Comparison of ENCODE assay signal across 1 cellular context in the genomic region with DNA sequence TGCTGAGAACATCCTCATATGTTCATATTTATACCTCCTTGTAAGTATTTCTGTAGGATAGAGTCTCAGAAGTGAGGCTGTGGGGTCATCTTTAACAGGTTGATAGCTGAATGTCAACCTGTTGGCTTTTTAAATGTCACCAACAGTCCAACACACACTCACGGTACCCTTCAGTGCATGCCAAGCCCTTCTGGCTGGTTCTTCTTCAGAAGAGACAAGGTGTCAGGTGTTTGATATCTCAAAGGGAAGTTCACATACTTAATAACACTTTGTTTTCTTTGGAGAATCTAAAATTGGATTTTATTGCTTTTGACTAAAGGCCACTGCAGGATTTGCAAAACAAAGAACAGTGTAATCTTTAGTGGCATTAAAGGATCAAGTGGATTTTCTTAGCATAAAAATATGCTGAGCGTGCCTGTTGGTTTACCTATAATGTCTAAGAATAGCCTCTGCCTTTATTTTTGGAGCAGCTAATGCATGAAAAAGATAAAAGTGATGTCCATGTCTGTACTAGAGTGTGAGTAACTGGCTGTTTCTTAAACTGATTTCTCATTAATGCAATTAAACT.
TF ChIP-seq lines count a peak whose summit lies in the region.

No MANE protein-coding gene starts in this region.

TF ChIP-seq in GM12878, 131 proteins besides CTCF, POLR2A, EP300 and RAD21:
- TF ChIP-seq, protein P1, sequence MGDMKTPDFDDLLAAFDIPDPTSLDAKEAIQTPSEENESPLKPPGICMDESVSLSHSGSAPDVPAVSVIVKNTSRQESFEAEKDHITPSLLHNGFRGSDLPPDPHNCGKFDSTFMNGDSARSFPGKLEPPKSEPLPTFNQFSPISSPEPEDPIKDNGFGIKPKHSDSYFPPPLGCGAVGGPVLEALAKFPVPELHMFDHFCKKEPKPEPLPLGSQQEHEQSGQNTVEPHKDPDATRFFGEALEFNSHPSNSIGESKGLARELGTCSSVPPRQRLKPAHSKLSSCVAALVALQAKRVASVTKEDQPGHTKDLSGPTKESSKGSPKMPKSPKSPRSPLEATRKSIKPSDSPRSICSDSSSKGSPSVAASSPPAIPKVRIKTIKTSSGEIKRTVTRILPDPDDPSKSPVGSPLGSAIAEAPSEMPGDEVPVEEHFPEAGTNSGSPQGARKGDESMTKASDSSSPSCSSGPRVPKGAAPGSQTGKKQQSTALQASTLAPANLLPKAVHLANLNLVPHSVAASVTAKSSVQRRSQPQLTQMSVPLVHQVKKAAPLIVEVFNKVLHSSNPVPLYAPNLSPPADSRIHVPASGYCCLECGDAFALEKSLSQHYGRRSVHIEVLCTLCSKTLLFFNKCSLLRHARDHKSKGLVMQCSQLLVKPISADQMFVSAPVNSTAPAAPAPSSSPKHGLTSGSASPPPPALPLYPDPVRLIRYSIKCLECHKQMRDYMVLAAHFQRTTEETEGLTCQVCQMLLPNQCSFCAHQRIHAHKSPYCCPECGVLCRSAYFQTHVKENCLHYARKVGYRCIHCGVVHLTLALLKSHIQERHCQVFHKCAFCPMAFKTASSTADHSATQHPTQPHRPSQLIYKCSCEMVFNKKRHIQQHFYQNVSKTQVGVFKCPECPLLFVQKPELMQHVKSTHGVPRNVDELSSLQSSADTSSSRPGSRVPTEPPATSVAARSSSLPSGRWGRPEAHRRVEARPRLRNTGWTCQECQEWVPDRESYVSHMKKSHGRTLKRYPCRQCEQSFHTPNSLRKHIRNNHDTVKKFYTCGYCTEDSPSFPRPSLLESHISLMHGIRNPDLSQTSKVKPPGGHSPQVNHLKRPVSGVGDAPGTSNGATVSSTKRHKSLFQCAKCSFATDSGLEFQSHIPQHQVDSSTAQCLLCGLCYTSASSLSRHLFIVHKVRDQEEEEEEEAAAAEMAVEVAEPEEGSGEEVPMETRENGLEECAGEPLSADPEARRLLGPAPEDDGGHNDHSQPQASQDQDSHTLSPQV (IDR thresholded peaks at IDR 0.05): no peak
- no peak for TF ChIP-seq SUPT20H (IDR thresholded peaks at IDR 0.05; ENCODE audit: borderline replicate concordance, control insufficient read depth, low read depth, low read length)
- no peak for TF ChIP-seq TARDBP (IDR thresholded peaks at IDR 0.05; ENCODE audit: borderline replicate concordance)
- TF ChIP-seq CUX1 (IDR thresholded peaks at IDR 0.05; ENCODE audit: insufficient replicate concordance, low read depth, low read length): no peak
- no peak for TF ChIP-seq SPI1 (IDR thresholded peaks at IDR 0.05; ENCODE audit: borderline replicate concordance, insufficient read depth, low read depth, low read length)
- no peak for TF ChIP-seq MTA3 (IDR thresholded peaks at IDR 0.05; ENCODE audit: borderline replicate concordance, low read length)
- TF ChIP-seq ZNF207 (IDR thresholded peaks at IDR 0.05; ENCODE audit: borderline replicate concordance): no peak
- TF ChIP-seq STAT3 (IDR thresholded peaks at IDR 0.05; ENCODE audit: low read depth, low read length): no peak
- no peak for TF ChIP-seq CBX3 (IDR thresholded peaks at IDR 0.05; ENCODE audit: borderline replicate concordance, low read depth)
- no peak for TF ChIP-seq ZZZ3 (IDR thresholded peaks at IDR 0.05; ENCODE audit: control insufficient read depth, insufficient read length, low read depth)
- TF ChIP-seq WRNIP1 (IDR thresholded peaks at IDR 0.05; ENCODE audit: borderline replicate concordance, low read depth, low read length): no peak
- TF ChIP-seq SREBF1 (IDR thresholded peaks at IDR 0.05; ENCODE audit: low read length): no peak
- no peak for TF ChIP-seq USF2 (IDR thresholded peaks at IDR 0.05; ENCODE audit: borderline replicate concordance, low read depth, low read length)
- TF ChIP-seq ZNF24 (IDR thresholded peaks at IDR 0.05): no peak
- TF ChIP-seq HDAC6 (IDR thresholded peaks at IDR 0.05; ENCODE audit: unreplicated experiment): no peak
- no peak for TF ChIP-seq EGR1 (IDR thresholded peaks at IDR 0.05; ENCODE audit: borderline replicate concordance in 1 of 2, low read depth in 2 of 2, low read length in 2 of 2)
- TF ChIP-seq BCL11A (IDR thresholded peaks at IDR 0.05; ENCODE audit: low read depth, low read length): no peak
- TF ChIP-seq PAX8 (IDR thresholded peaks at IDR 0.05): no peak
